ENCODE assay signal across 9 cellular contexts in the genomic region with DNA sequence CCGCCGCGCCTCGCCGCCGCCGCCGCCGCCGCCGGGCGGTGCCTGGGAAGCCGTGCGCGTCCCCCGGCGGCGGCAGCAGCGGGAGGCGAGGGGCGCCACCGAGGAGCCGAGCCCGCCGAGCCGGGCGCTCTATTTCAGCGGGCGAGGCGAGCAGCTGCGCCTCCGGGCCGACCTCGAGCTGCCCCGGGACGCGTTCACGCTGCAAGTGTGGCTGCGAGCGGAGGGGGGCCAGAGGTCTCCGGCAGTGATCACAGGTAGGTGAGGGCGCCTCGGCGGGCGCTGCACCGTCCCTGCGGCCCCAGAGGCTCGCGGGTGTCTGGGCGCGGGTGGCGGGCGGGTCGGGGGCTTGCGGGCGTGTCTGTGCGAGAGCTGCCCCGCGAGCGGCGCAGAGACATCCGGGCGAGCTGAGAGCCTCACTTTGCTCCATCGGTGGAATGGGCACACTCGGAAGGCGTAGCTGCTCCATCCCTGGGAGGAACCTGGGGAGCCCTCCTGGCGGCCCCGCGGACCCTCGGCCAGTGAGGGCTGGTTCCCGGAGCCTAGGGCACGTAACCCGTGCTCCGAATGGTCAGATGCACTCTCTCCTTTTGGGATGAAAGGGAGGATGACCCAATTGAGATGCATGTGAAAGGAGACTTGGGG. TPM values are rescaled to one million over a fixed set of nuclear protein-coding genes. Genes with fewer than 3 reads are reported as not detected.
DNase-seq lines count a peak whose midpoint lies in the region; ATAC-seq and TF ChIP-seq lines count a peak whose summit lies in the region.
"Had no signal": no experiment of that assay in that cellular context is flagged by ENCODE, and none has a peak within 500 bp of the region (broad histone marks: within the 10 kb centered on the region; RNA-seq: fewer than 3 reads in every experiment).

No MANE protein-coding gene starts in this region.

- no peak overlapping the region for H3K4me3 Mint-ChIP-seq in activated CD4-positive, alpha-beta T cell treated with anti-CD3 and anti-CD28 coated beads for 36 hours

- TF ChIP-seq CTCF in lower leg skin (IDR thresholded peaks at IDR 0.05) (no peak), upper lobe of right lung (IDR thresholded peaks at IDR 0.05) (no peak)

- no peak for ATAC-seq in activated CD4-positive, alpha-beta T cell treated with anti-CD3 and anti-CD28 coated beads for 36 hours
- ATAC-seq in upper lobe of right lung (peak; percentile 47), HG02642 (IDR thresholded peaks at IDR 0.05; ENCODE audit: poor library complexity, unreplicated experiment) (no peak), GM21447 (IDR thresholded peaks at IDR 0.05; ENCODE audit: unreplicated experiment) (no peak), GM21423 (IDR thresholded peaks at IDR 0.05; ENCODE audit: unreplicated experiment) (no peak)

- intact Hi-C loops in activated CD4-positive, alpha-beta T cell treated with anti-CD3 and anti-CD28 coated beads for 36 hours (cut with DNase I, micrococcal nuclease) = loop anchor here (5.0 to 10.0 kb wide), 3 partner anchors 52 to 508 kb away; no protein-coding TSS in a partner anchor
- intact Hi-C loops in lower leg skin (cut with DNase I; ENCODE audit: low total_unique reads) = no loop called here
- intact Hi-C loops in upper lobe of right lung (cut with DNase I) = no loop called here

- CTCF ChIA-PET in activated CD4-positive, alpha-beta T cell treated with anti-CD3 and anti-CD28 coated beads for 36 hours (lab: Charles Lee) = interaction anchor here (0.5 to 0.6 kb wide), 2 partner anchors 20 to 111 kb away, joined by 3 to 4 read pairs; no protein-coding TSS in a partner anchor

- DNase-seq in activated CD4-positive, alpha-beta T cell treated with anti-CD3 and anti-CD28 coated beads for 36 hours = peak; percentile 6
- DNase-seq in activated CD4-positive, alpha-beta T cell treated with anti-CD3 and anti-CD28 coated beads for 1 hour = no peak
- peak; percentile 7 for DNase-seq in dermis blood vessel endothelial cell
- no peak for DNase-seq in lower leg skin (ENCODE audit: low spot score in 2 of 2)
- DNase-seq in upper lobe of right lung = peak; percentile 65

- H3K4me3 ChIP-seq in lower leg skin (ENCODE audit: low read depth, poor library complexity, severe bottlenecking) (peak overlapping the region; percentile 30), upper lobe of right lung (peak overlapping the region; percentile 54)

- H3K27ac Mint-ChIP-seq in activated CD4-positive, alpha-beta T cell treated with anti-CD3 and anti-CD28 coated beads for 36 hours = no peak overlapping the region

- H3K36me3 Mint-ChIP-seq in activated CD4-positive, alpha-beta T cell treated with anti-CD3 and anti-CD28 coated beads for 36 hours (ENCODE audit: low read depth) = no peaks in the 10 kb centered on the region

- H3K4me1 ChIP-seq in upper lobe of right lung = no peaks in the 10 kb centered on the region

- no peaks in the 10 kb centered on the region for H3K9me3 Mint-ChIP-seq in activated CD4-positive, alpha-beta T cell treated with anti-CD3 and anti-CD28 coated beads for 36 hours (ENCODE audit: low read depth)

- H3K27me3 ChIP-seq in upper lobe of right lung = peaks cover 15% of the 10 kb centered on the region

- peaks cover 11% of the 10 kb centered on the region for H3K4me1 Mint-ChIP-seq in activated CD4-positive, alpha-beta T cell treated with anti-CD3 and anti-CD28 coated beads for 36 hours

- POLR2A ChIA-PET in activated CD4-positive, alpha-beta T cell treated with anti-CD3 and anti-CD28 coated beads for 36 hours (lab: Charles Lee) = no interaction called here

- peaks cover 74% of the 10 kb centered on the region for H3K27me3 Mint-ChIP-seq in activated CD4-positive, alpha-beta T cell treated with anti-CD3 and anti-CD28 coated beads for 36 hours

- TF ChIP-seq POLR2A in lower leg skin (IDR thresholded peaks at IDR 0.05) = no peak

- H3K9me3 ChIP-seq in upper lobe of right lung = no peaks in the 10 kb centered on the region

- peak overlapping the region; percentile 60 for H3K27ac ChIP-seq in upper lobe of right lung
- H3K27ac ChIP-seq: VCaP had no signal

- 0 to 2% methylated on average over 10 to 45 of the region's 74 CpGs for WGBS in lower leg skin, 2 donors

- H3K36me3 ChIP-seq in upper lobe of right lung = no peaks in the 10 kb centered on the region

RNA-seq across cellular contexts. Expression of a gene that starts 0.9 kb away (rescaled TPM):
- not detected for total RNA-seq in activated CD4-positive, alpha-beta T cell treated with anti-CD3 and anti-CD28 coated beads for 36 hours
- total RNA-seq in dermis blood vessel endothelial cell (0.19 and 0.34 TPM in 2 replicates), lower leg skin (1 to 10 TPM in 3 of 4 donors, under 1 TPM in 1; 0.64 to 2.2 (median 1.9) TPM), upper lobe of right lung (2.9 TPM)

Comparison
In these comparisons a context has a peak if more than half of its experiments do, and no peak if none do; other contexts are left out.
1. DNase-seq: peak in activated CD4-positive, alpha-beta T cell treated with anti-CD3 and anti-CD28 coated beads for 36 hours (single experiment), dermis blood vessel endothelial cell (single experiment) and upper lobe of right lung (single experiment); none in activated CD4-positive, alpha-beta T cell treated with anti-CD3 and anti-CD28 coated beads for 1 hour (single experiment) and lower leg skin (0 of 2).
2. intact Hi-C loops: an anchor here in activated CD4-positive, alpha-beta T cell treated with anti-CD3 and anti-CD28 coated beads for 36 hours (5.0 to 10.0 kb wide); none called in lower leg skin and upper lobe of right lung.